7 cellular contexts compared by ENCODE assay signal in the genomic region with DNA sequence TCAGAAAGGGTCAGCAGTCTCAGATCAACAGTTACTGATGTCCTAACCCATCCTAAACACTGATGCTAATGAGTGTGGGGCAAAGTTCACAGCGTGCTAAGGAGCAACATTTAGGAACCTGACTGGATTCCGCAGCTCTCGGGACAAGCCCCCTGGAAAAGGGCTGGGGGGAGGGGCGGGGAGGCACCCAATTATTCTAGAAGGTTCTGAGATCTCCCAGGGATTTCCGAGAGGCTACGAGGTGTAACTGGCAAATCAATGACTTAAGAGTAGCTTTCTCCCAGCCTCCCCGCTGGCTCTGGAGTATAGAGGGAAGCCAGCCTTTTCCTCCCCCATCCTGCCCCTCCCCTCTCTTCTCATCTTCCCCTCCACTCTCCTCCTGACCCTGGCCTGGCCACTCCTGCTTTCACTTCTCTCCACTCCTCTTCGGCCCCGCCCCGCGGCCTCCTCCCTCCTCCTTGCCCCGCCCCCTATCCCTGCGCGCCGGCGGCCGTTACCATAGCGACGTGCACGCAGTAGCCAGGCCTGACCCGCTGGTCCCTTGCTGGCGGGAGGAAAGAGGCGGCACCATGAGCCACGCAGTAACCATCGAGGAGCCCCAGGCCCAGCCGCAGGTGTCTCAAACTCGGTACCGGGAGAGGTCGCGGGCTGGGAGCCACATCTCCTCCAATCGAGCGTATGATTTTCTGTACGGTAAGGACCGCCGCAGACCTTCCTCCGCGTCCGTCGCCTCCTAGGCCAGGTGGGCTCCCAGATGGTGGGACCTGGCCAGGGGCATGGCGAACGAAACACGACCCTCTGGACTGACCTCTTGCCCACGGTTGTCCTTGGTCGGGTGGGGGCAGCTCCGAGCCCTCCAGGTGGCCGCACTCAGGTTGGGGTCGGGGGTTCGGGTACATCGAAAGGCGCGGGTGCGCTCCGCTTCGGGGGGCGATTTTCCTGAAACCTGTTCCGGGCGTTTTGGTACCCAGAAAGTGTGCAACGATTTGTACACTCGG.
A peak's percentile ranks its signal among the peaks of the same experiment; 100 is the strongest.
DNase-seq lines count a peak whose midpoint lies in the region; ATAC-seq lines count a peak whose summit lies in the region.

Gene CFAP91 (plus strand): TSS at position 493 of the 998 bp plus-strand sequence. CDS start 77 bp downstream, at position 570.

- H3K9me3 Mint-ChIP-seq in effector memory CD8-positive, alpha-beta T cell, result no peaks in the 10 kb centered on the region
- no peaks in the 10 kb centered on the region for H3K9me3 Mint-ChIP-seq in memory B cell

- H3K4me3 Mint-ChIP-seq in effector memory CD8-positive, alpha-beta T cell, result peak within 1 kb of the TSS; percentile 72 to 79
- H3K4me3 Mint-ChIP-seq in memory B cell, result peak within 1 kb of the TSS; percentile 86

- H3K4me1 Mint-ChIP-seq in effector memory CD8-positive, alpha-beta T cell (ENCODE audit: low read depth in 2 of 2), result peaks cover 13 to 15% of the 10 kb centered on the region in 2 donors
- peaks cover 22% of the 10 kb centered on the region for H3K4me1 Mint-ChIP-seq in memory B cell

- peak within 1 kb of the TSS; percentile 61 to 75 for H3K27ac Mint-ChIP-seq in effector memory CD8-positive, alpha-beta T cell
- H3K27ac Mint-ChIP-seq in memory B cell, result peak within 1 kb of the TSS; percentile 88

- ATAC-seq in GM18519 (IDR thresholded peaks at IDR 0.05; ENCODE audit: low FRiP score, unreplicated experiment) (peak; percentile 69), HG02981 (IDR thresholded peaks at IDR 0.05; ENCODE audit: unreplicated experiment) (peak; percentile 93), memory B cell (ENCODE audit: low read depth) (peak; percentile 91)
- ATAC-seq in effector memory CD8-positive, alpha-beta T cell (replicated peaks), result peak; percentile 90

- DNase-seq in NCI-H2227 treated with DMSO at 0.1 percent for 48 hours (lab: John Stamatoyannopoulos, UW), result peak; percentile 82
- DNase-seq in activated CD8-positive, alpha-beta memory T cell treated with anti-CD3 and anti-CD28 coated beads for 48 hours (ENCODE audit: low read depth in 2 of 3, low spot score in 2 of 3), result peak; percentile 49 to 67 (median 63)
- peak; percentile 69 to 81 (median 80) for DNase-seq in effector memory CD8-positive, alpha-beta T cell
- DNase-seq in memory B cell (ENCODE audit: low spot score in 2 of 2), result peak; percentile 77 to 87
- DNase-seq in stimulated activated CD4-positive, alpha-beta T cell treated with anti-CD3 and anti-CD28 coated beads, TNF-alpha, amount 100 ng/mL, for 1 hour (ENCODE audit: low read depth in 3 of 3, low spot score in 1 of 3), result peak; percentile 47 to 65 (median 51)

- no peaks in the 10 kb centered on the region for H3K27me3 Mint-ChIP-seq in effector memory CD8-positive, alpha-beta T cell
- H3K27me3 Mint-ChIP-seq in memory B cell, result no peaks in the 10 kb centered on the region

- peaks cover 5% of the 10 kb centered on the region for H3K36me3 Mint-ChIP-seq in effector memory CD8-positive, alpha-beta T cell (ENCODE audit: insufficient read depth)
- no peaks in the 10 kb centered on the region for H3K36me3 Mint-ChIP-seq in memory B cell

Comparison
In these comparisons a context has a peak if more than half of its experiments do, and no peak if none do; other contexts are left out.
1. Peak in every context shown above with its lines: DNase-seq and ATAC-seq.